ENCODE assay signal across 1 cellular context in the genomic region with DNA sequence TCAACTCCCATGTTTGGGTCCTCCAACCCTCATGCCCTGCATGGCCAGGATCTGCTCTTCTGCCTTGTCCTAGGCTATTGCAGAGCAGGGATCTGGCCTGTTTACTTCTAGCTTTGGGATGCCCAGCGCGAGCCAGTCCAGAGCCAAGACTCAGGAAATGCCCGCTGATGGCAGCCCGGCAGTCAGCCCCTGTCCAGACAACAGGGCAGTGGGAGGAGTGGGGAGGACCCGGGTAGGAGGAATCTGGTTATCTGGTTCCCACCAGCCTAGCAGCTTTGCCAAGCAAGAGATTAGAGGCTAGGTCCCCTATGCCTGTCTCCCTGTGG.
TF ChIP-seq lines count a peak whose summit lies in the region.

No MANE protein-coding gene starts in this region.

TF ChIP-seq in HepG2, 621 proteins besides CTCF, POLR2A, EP300 and RAD21:
- TF ChIP-seq RFXAP (CRISPR knock-in tag; IDR thresholded peaks at IDR 0.05; ENCODE audit: borderline replicate concordance) = no peak
- TF ChIP-seq ZFP1 (CRISPR knock-in tag; IDR thresholded peaks at IDR 0.05) = no peak
- no peak for TF ChIP-seq CEBPB (IDR thresholded peaks at IDR 0.05; ENCODE audit: borderline replicate concordance, low read depth, low read length)
